28 cellular contexts compared by ENCODE assay signal in genomic region chr7:1748774-1749173, GRCh38.
DNase-seq lines count a peak whose midpoint lies in the region; ATAC-seq, FAIRE-seq and TF ChIP-seq lines count a peak whose summit lies in the region.
"Had no signal": no experiment of that assay in that cellular context is flagged by ENCODE, and none has a peak within 500 bp of the region (broad histone marks: within the 10 kb centered on the region; RNA-seq: fewer than 3 reads in every experiment).

No MANE protein-coding gene starts in this region.

- no peak overlapping the region for H4K91ac ChIP-seq in mesenchymal stem cell (ENCODE audit: low read length)

- no peak overlapping the region for H3K27ac Mint-ChIP-seq in nephron progenitor cell
- H3K27ac Mint-ChIP-seq: CD8-positive, alpha-beta T cell had no signal

- H3K27me3 ChIP-seq in heart right ventricle (peaks cover 0 to 22% (median 9%) of the 10 kb centered on the region in 7 donors), right atrium auricular region (no peaks in the 10 kb centered on the region), mesenchymal stem cell (ENCODE audit: control insufficient read depth in 1 of 2, insufficient read depth in 1 of 2, low read length in 2 of 2) (peaks cover 26 to 48% of the 10 kb centered on the region in 2 experiments)
- H3K27me3 ChIP-seq: MG63 had no signal

- POLR2A ChIA-PET in OCI-LY7 (lab: Charles Lee) = no interaction called here

- H3K9me3 Mint-ChIP-seq in nephron progenitor cell = no peaks in the 10 kb centered on the region
- H3K9me3 Mint-ChIP-seq: CD8-positive, alpha-beta T cell had no signal

- H2BK120ac ChIP-seq in mesenchymal stem cell (ENCODE audit: low read depth, low read length) = no peak overlapping the region

- peak; percentile 55 for FAIRE-seq in urothelium cell line (lab: Jason Lieb, UNC)
- FAIRE-seq: GM18507, GM19239, K562, RCC 7860 had no signal

- no peak overlapping the region for H2AFZ ChIP-seq in OCI-LY7 (ENCODE audit: low read length)
- H2AFZ ChIP-seq in mesenchymal stem cell (ENCODE audit: low read depth, low read length) = no peak overlapping the region
- H2AFZ ChIP-seq: GM23248 had no signal

- H4K20me1 ChIP-seq in OCI-LY7 (ENCODE audit: insufficient read depth, low read length) = no peaks in the 10 kb centered on the region

- H3K4me3 Mint-ChIP-seq in nephron progenitor cell = no peak overlapping the region

- intact Hi-C loops in heart right ventricle (cut with DNase I) = no loop called here
- intact Hi-C loops in cardiac septum (cut with DNase I) = no loop called here
- intact Hi-C loops in OCI-LY7 (cut with micrococcal nuclease; ENCODE audit: unreplicated experiment) = no loop called here

- H3K4me1 ChIP-seq in heart right ventricle (peaks cover 5 to 24% (median 16%) of the 10 kb centered on the region in 9 donors), OCI-LY7 (ENCODE audit: insufficient read depth, low read length, poor library complexity, severe bottlenecking) (peaks cover 28% of the 10 kb centered on the region), right atrium auricular region (peaks cover 0 to 18% of the 10 kb centered on the region in 2 donors), mesenchymal stem cell (ENCODE audit: control insufficient read depth, insufficient read depth, low read depth, low read length) (peaks cover 2% of the 10 kb centered on the region)

- no peak overlapping the region for H2BK5ac ChIP-seq in mesenchymal stem cell (ENCODE audit: low read depth, low read length, poor library complexity, severe bottlenecking)

- no peak overlapping the region for H3K18ac ChIP-seq in mesenchymal stem cell (ENCODE audit: low read depth in 1 of 2, low read length in 2 of 2)

- H3K36me3 ChIP-seq in heart right ventricle (peaks cover 0 to 18% (median 0%) of the 10 kb centered on the region in 9 donors), OCI-LY7 (ENCODE audit: insufficient read depth, low read length) (no peaks in the 10 kb centered on the region), right atrium auricular region (peaks cover 8% of the 10 kb centered on the region), mesenchymal stem cell (ENCODE audit: control insufficient read depth in 1 of 2, insufficient read depth in 2 of 2, low read depth in 1 of 2, low read length in 2 of 2) (no peaks in the 10 kb centered on the region)
- H3K36me3 ChIP-seq: MG63 had no signal

- H3K79me1 ChIP-seq in mesenchymal stem cell (replicated peaks; ENCODE audit: low read length, poor library complexity, severe bottlenecking) = no peaks in the 10 kb centered on the region

- no peak overlapping the region for H2AK5ac ChIP-seq in mesenchymal stem cell (ENCODE audit: low read length, severe bottlenecking)

- no peak overlapping the region for H3K23ac ChIP-seq in mesenchymal stem cell (ENCODE audit: low read length in 2 of 2)

- BruUV-seq in OCI-LY7 (replicated peaks; lab: Mats Ljungman, UMichigan) = no TSS peak

- no peak overlapping the region for H3K9ac ChIP-seq in mesenchymal stem cell (ENCODE audit: low read length)
- H3K9ac ChIP-seq: BLaER1 treated with 17β-estradiol and CSF1 and Interleukin-3, amounts not matched to agents 10 nM and 100 nM; GM23248 had no signal

- H3K9me3 ChIP-seq in heart right ventricle = no peaks in the 10 kb centered on the region
- H3K9me3 ChIP-seq in OCI-LY7 (ENCODE audit: low read length) = no peaks in the 10 kb centered on the region
- H3K9me3 ChIP-seq in right atrium auricular region = no peaks in the 10 kb centered on the region
- no peaks in the 10 kb centered on the region for H3K9me3 ChIP-seq in mesenchymal stem cell (ENCODE audit: control insufficient read depth, low read length)
- H3K9me3 ChIP-seq: BLaER1 treated with 17β-estradiol and CSF1 and Interleukin-3, amounts not matched to agents 10 nM and 100 nM; MG63 had no signal

- no peak overlapping the region for H3K4me2 ChIP-seq in OCI-LY7 (ENCODE audit: low read length)
- no peak overlapping the region for H3K4me2 ChIP-seq in mesenchymal stem cell (ENCODE audit: low read length, poor library complexity, severe bottlenecking)

- peak in 5 of 8 donors; percentile 6 to 35 (median 21) for ATAC-seq in heart right ventricle

- CTCF ChIA-PET in OCI-LY7 (lab: Charles Lee; ENCODE audit: unreplicated experiment) = no interaction called here

- H3K4me3 ChIP-seq in heart right ventricle (no peak overlapping the region), OCI-LY7 (ENCODE audit: low read depth, low read length, poor library complexity, severe bottlenecking) (no peak overlapping the region), right atrium auricular region (no peak overlapping the region), mesenchymal stem cell (ENCODE audit: insufficient read depth in 1 of 2, low read depth in 1 of 2, low read length in 2 of 2) (no peak overlapping the region)
- H3K4me3 ChIP-seq: BLaER1 treated with 17β-estradiol and CSF1 and Interleukin-3, amounts not matched to agents 10 nM and 100 nM; GM23248; K562; MG63 had no signal

- H4K8ac ChIP-seq in mesenchymal stem cell (ENCODE audit: low read length) = no peak overlapping the region

- TF ChIP-seq CTCF in heart right ventricle (IDR thresholded peaks at IDR 0.05) (no peak), OCI-LY7 (conservative IDR thresholded peaks at IDR 0.05; ENCODE audit: low read length) (no peak), right atrium auricular region (IDR thresholded peaks at IDR 0.05) (no peak), nephron progenitor cell (IDR thresholded peaks at IDR 0.05) (no peak)

- no peak overlapping the region for H3K14ac ChIP-seq in mesenchymal stem cell (ENCODE audit: low read length in 2 of 2)

- H3K27me3 Mint-ChIP-seq in nephron progenitor cell (ENCODE audit: low read depth, poor library complexity) = peaks cover 18% of the 10 kb centered on the region

- no peak overlapping the region for H2BK15ac ChIP-seq in mesenchymal stem cell (ENCODE audit: low read depth, poor library complexity, severe bottlenecking)

- H3K79me2 ChIP-seq in OCI-LY7 (ENCODE audit: insufficient read depth, low read depth, low read length) = no peaks in the 10 kb centered on the region

- DNase-seq in heart right ventricle (no peak), cardiac septum (ENCODE audit: low spot score) (no peak), OCI-LY7 (ENCODE audit: low spot score) (peak; percentile 25), right atrium auricular region (ENCODE audit: low spot score) (no peak), urothelium cell line (ENCODE audit: low spot score) (peak; percentile 59), mesenchymal stem cell (no peak), nephron progenitor cell (no peak), OCI-M1 (lab: John Stamatoyannopoulos, UW) (no peak)
- DNase-seq: ACHN; Calu3; CD8-positive, alpha-beta T cell; GDM1; HCEC 1CT; MG63; NCI-H1417 treated with DMSO at 0.1 percent for 48 hours; NCI-H187; NCI-H2107; NCI-H345; NCI-H524; NCI-H774; NK-92 treated with Interleukin-12 subunit alpha and Interleukin-12 subunit beta, amount 100 ng/mL, for 24 hours; SHP77 had no signal

- 25 to 50% methylated on average over 9 of the region's 9 CpGs for WGBS in heart right ventricle, 2 donors
- WGBS in mesenchymal stem cell = 63% methylated on average over 8 of the region's 9 CpGs

- peaks cover 7% of the 10 kb centered on the region for H3K4me1 Mint-ChIP-seq in nephron progenitor cell

- no peak overlapping the region for H3K4ac ChIP-seq in mesenchymal stem cell (ENCODE audit: low read depth in 1 of 2, low read length in 2 of 2)

- peaks cover 12% of the 10 kb centered on the region for H3K36me3 Mint-ChIP-seq in nephron progenitor cell (ENCODE audit: low read depth)
- H3K36me3 Mint-ChIP-seq: CD8-positive, alpha-beta T cell had no signal

- no peaks in the 10 kb centered on the region for H3K9me2 ChIP-seq in OCI-LY7 (ENCODE audit: insufficient read depth, low read length)

- no peak overlapping the region for H2BK12ac ChIP-seq in mesenchymal stem cell (ENCODE audit: low read length in 2 of 2)

- H3K27ac ChIP-seq in heart right ventricle = peak overlapping the region in 4 of 10 donors; percentile 56 to 74 (median 66)
- no peak overlapping the region for H3K27ac ChIP-seq in OCI-LY7 (ENCODE audit: low read depth, low read length, poor library complexity, severe bottlenecking)
- peak overlapping the region; percentile 70 to 80 for H3K27ac ChIP-seq in right atrium auricular region
- no peak overlapping the region for H3K27ac ChIP-seq in mesenchymal stem cell (ENCODE audit: low read length, poor library complexity, severe bottlenecking)
- H3K27ac ChIP-seq: BLaER1 treated with 17β-estradiol and CSF1 and Interleukin-3, amounts not matched to agents 10 nM and 100 nM; GM23248 had no signal

Comparison
In these comparisons a context has a peak if more than half of its experiments do, and no peak if none do; other contexts are left out.
1. DNase-seq: peak in OCI-LY7 (single experiment) and urothelium cell line (single experiment); none in heart right ventricle (0 of 2), cardiac septum (single experiment), right atrium auricular region (single experiment), mesenchymal stem cell (single experiment), nephron progenitor cell (single experiment) and OCI-M1 (single experiment).
2. H3K27ac ChIP-seq: peak in right atrium auricular region (2 of 2); none in OCI-LY7 (single experiment) and mesenchymal stem cell (single experiment).